Comparison of ENCODE assay signal across 1 cellular context in genomic region chr10:89516149-89516832, GRCh38.
TF ChIP-seq lines count a peak whose summit lies in the region.

No MANE protein-coding gene starts in this region.

TF ChIP-seq in IMR-90, 13 proteins besides CTCF, POLR2A, EP300 and RAD21:
- TF ChIP-seq RCOR1 (IDR thresholded peaks at IDR 0.05; ENCODE audit: insufficient replicate concordance, low read length), result no peak
- TF ChIP-seq MAZ (IDR thresholded peaks at IDR 0.05; ENCODE audit: borderline replicate concordance, low read depth, low read length), result peak; percentile 35; the same call in 1 of the 2 replicates
- peak; percentile 52 for TF ChIP-seq CEBPB (IDR thresholded peaks at IDR 0.05; ENCODE audit: low read depth, low read length)
- TF ChIP-seq MXI1 (IDR thresholded peaks at IDR 0.05; ENCODE audit: borderline replicate concordance, low read depth, low read length), result no peak
- 0 out of 2 replicates have a peak, but pooled peaks have one; percentile 26 for TF ChIP-seq BHLHE40 (IDR thresholded peaks at IDR 0.05; ENCODE audit: low read depth, low read length)
- TF ChIP-seq RFX5 (IDR thresholded peaks at IDR 0.05; ENCODE audit: low read depth, low read length), result no peak
- TF ChIP-seq MAFK (IDR thresholded peaks at IDR 0.05; ENCODE audit: low read depth, low read length), result 0 out of 2 replicates have a peak, but pooled peaks have one; percentile 12
- no peak for TF ChIP-seq ELK1 (IDR thresholded peaks at IDR 0.05; ENCODE audit: borderline replicate concordance, low read depth, low read length)
- no peak for TF ChIP-seq CHD1 (IDR thresholded peaks at IDR 0.05; ENCODE audit: low read depth, low read length)
- TF ChIP-seq USF2 (IDR thresholded peaks at IDR 0.05; ENCODE audit: low read depth, low read length), result no peak
- peak; percentile 58; the same call in 1 of the 2 replicates for TF ChIP-seq FOS (IDR thresholded peaks at IDR 0.05; ENCODE audit: low read depth, low read length)
- no peak for TF ChIP-seq SMC3 (IDR thresholded peaks at IDR 0.05; ENCODE audit: low read depth, low read length)
- no peak for TF ChIP-seq NFE2L2 (IDR thresholded peaks at IDR 0.05; ENCODE audit: low read depth, low read length)
TF ChIP-seq in IMR-90: peak in this region for 5.
